In the genomic region with DNA sequence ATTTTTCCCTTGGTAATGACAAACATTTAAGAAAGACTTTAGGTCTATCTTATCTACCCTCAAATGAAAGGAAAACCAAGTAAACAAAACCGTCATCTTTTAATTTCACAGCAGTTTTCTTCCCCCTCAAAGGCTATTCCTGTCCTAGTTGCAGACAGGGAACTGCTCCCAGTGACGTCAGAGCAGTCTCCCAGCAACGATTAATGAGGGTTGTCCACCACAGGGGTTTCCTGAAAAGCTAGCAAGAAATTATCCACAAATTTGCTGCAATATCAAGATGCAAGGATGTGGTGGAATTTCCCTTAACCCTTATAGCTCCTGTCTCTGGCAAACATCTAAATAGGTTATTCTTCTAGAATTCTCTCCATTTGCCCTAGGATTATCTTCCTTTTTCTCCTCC, we compare ENCODE assay signal across 8 cellular contexts.
A peak's percentile ranks its signal among the peaks of the same experiment; 100 is the strongest.
DNase-seq lines count a peak whose midpoint lies in the region; ATAC-seq, FAIRE-seq and TF ChIP-seq lines count a peak whose summit lies in the region.
"Had no signal": no experiment of that assay in that cellular context is flagged by ENCODE, and none has a peak within 500 bp of the region (broad histone marks: within the 10 kb centered on the region; RNA-seq: fewer than 3 reads in every experiment).

No MANE protein-coding gene starts in this region.

- no peaks in the 10 kb centered on the region for H3K36me3 ChIP-seq in body of pancreas (replicated peaks in 1 of 2; ENCODE audit: insufficient read depth in 1 of 2, low read depth in 2 of 2)

- H3K9me3 ChIP-seq in body of pancreas: no peaks in the 10 kb centered on the region
- H3K9me3 ChIP-seq: SJSA1 had no signal

- in situ Hi-C loops in KBM-7 (cut with MboI; ENCODE audit: low pct_unique_long_range_greater_than_20kb, low sequenced_read_pairs): no loop called here

- no peak for TF ChIP-seq POLR2A in body of pancreas (IDR thresholded peaks at IDR 0.05)

- peaks cover 5% of the 10 kb centered on the region for H3K4me1 ChIP-seq in body of pancreas
- H3K4me1 ChIP-seq: SJSA1 had no signal

- FAIRE-seq in islet of Langerhans (lab: Jason Lieb, UNC): peak; percentile 95

- intact Hi-C loops in body of pancreas (cut with DNase I): no loop called here

- 11 to 24% methylated on average over 3 of the region's 3 CpGs for whole genome bisulfite sequencing in body of pancreas, 2 donors

- ATAC-seq in body of pancreas: peak; percentile 58

- H3K4me3 ChIP-seq in body of pancreas: no peak overlapping the region
- H3K4me3 ChIP-seq: SJSA1 had no signal

- no peak for TF ChIP-seq CTCF in body of pancreas (IDR thresholded peaks at IDR 0.05)

- peak overlapping the region in 1 of 4 donors; percentile 42 for H3K27ac ChIP-seq in body of pancreas
- H3K27ac ChIP-seq: SJSA1 had no signal

- DNase-seq in KBM-7: peak; percentile 49
- DNase-seq in body of pancreas: peak; percentile 19 to 71 (median 48)
- peak; percentile 54 for DNase-seq in stromal cell of bone marrow (ENCODE audit: low read depth)
- DNase-seq in HK-2 (ENCODE audit: unreplicated experiment): no peak
- no peak for DNase-seq in NCI-H187 (lab: John Stamatoyannopoulos, UW)
- DNase-seq in HPDE6-E6E7 (ENCODE audit: extremely low spot score): no peak

- no peaks in the 10 kb centered on the region for H3K27me3 ChIP-seq in body of pancreas
- H3K27me3 ChIP-seq: SJSA1 had no signal

Comparison
In these comparisons a context has a peak if more than half of its experiments do, and no peak if none do; other contexts are left out.
1. DNase-seq: peak in KBM-7 (single experiment), body of pancreas (4 of 4) and stromal cell of bone marrow (single experiment); none in HK-2 (single experiment), NCI-H187 (0 of 2) and HPDE6-E6E7 (single experiment).